In the genomic region with DNA sequence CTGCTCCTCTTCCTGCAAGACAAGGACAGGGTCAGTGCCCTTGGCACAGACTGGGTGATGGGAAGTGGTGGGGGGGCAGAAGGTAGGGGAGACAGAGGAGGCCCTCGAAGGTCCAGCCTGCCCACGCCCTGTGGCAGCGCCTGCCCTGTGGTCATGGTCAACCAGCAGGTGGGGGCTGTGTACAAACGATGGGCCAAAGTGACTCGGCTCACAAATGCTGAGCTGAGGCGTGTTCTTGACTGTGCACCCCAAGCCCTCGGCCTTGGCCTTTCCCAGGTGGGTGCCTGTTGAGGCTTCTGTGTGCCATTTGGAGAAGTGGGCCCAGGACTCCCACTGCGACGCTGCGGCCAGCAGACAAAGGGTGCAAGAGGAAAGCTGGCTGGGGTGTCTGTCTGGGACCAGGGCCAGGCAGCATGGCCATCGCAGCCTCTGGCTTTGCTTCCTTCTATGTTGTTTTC, we compare ENCODE assay signal across 8 cellular contexts. TPM values are rescaled to one million over a fixed set of nuclear protein-coding genes. Genes with fewer than 3 reads are reported as not detected.
DNase-seq lines count a peak whose midpoint lies in the region; ATAC-seq, FAIRE-seq and TF ChIP-seq lines count a peak whose summit lies in the region.
"Had no signal": no experiment of that assay in that cellular context is flagged by ENCODE, and none has a peak within 500 bp of the region (broad histone marks: within the 10 kb centered on the region; RNA-seq: fewer than 3 reads in every experiment).

No MANE protein-coding gene starts in this region.

- H3K4me1 ChIP-seq in GM23248 (ENCODE audit: insufficient read depth) (peaks cover 36% of the 10 kb centered on the region), pancreas (peaks cover 0 to 6% (median 0%) of the 10 kb centered on the region in 3 donors)

- no peak for TF ChIP-seq CTCF in pancreas (IDR thresholded peaks at IDR 0.05)

- no peak overlapping the region for H2AFZ ChIP-seq in GM23248

- H3K9me3 ChIP-seq in GM23248 (ENCODE audit: low read depth) (no peaks in the 10 kb centered on the region), pancreas (no peaks in the 10 kb centered on the region)

- H3K79me2 ChIP-seq in GM23248 (ENCODE audit: insufficient read depth) = peaks cover 89% of the 10 kb centered on the region

- H3K36me3 ChIP-seq in GM23248 (ENCODE audit: low read depth) (peaks cover 7% of the 10 kb centered on the region; the same call in 1 of the 2 replicates), pancreas (no peaks in the 10 kb centered on the region)

- H3F3A ChIP-seq in GM23248 (ENCODE audit: insufficient read depth) = peaks cover 30% of the 10 kb centered on the region

- H4K20me1 ChIP-seq in GM23248 (ENCODE audit: insufficient read depth) = no peaks in the 10 kb centered on the region

- peak overlapping the region; percentile 41 for H3K4me3 ChIP-seq in GM23248
- H3K4me3 ChIP-seq in pancreas = no peak overlapping the region

- H3K27ac ChIP-seq in GM23248 = peak overlapping the region; percentile 96
- H3K27ac ChIP-seq in epithelial cell of prostate = peak overlapping the region; percentile 50
- H3K27ac ChIP-seq in pancreas = peak overlapping the region in 3 of 4 donors; percentile 49 to 76 (median 70)

- peak in 3 of 4 donors; percentile 14 to 48 (median 44) for ATAC-seq in pancreas
- ATAC-seq in GM19328 (IDR thresholded peaks at IDR 0.05; ENCODE audit: unreplicated experiment) = no peak
- ATAC-seq in GM21529 (IDR thresholded peaks at IDR 0.05; ENCODE audit: unreplicated experiment) = no peak

- in situ Hi-C loops in GM23248 (cut with MboI) = no loop called here

- no peak for FAIRE-seq in pancreas (lab: Jason Lieb, UNC)

- intact Hi-C loops in pancreas (cut with DNase I) = no loop called here

- 29 to 31% methylated on average over 11 of the region's 11 CpGs for WGBS in GM23248 (ENCODE audit: low coverage in 1 of 2, low lambda C conversion rate in 2 of 2, missing lambda C conversion rate in 2 of 2), 2 experiments
- 64 to 86% methylated on average over 11 of the region's 11 CpGs for WGBS in pancreas, 2 donors

- peak overlapping the region; percentile 71 for H3K4me2 ChIP-seq in GM23248 (ENCODE audit: unreplicated experiment)

- H3K9me2 ChIP-seq in GM23248 (ENCODE audit: insufficient read depth) = no peaks in the 10 kb centered on the region

- no peaks in the 10 kb centered on the region for H3K27me3 ChIP-seq in GM23248 (replicated peaks; ENCODE audit: insufficient read depth)
- H3K27me3 ChIP-seq in pancreas = no peaks in the 10 kb centered on the region

- peak overlapping the region; percentile 75 for H3K9ac ChIP-seq in GM23248

- DNase-seq in GM23248 = peak; percentile 76
- DNase-seq in epithelial cell of prostate (ENCODE audit: low read depth, low spot score) = no peak
- DNase-seq in pancreas = no peak
- no peak for DNase-seq in mesenteric fat pad (ENCODE audit: low spot score)
- DNase-seq: activated effector memory CD4-positive, alpha-beta T cell treated with Interleukin-2 at 50 U/mL for 16 hours; NCI-H2029 treated with DMSO at 0.1 percent for 48 hours had no signal

RNA-seq across cellular contexts. Expression of a gene that starts 22.6 kb away (rescaled TPM):
- total RNA-seq in GM23248 (2014; rRNA removed; shearing (Covaris generic)) = 483 and 625 TPM in 2 replicates
- polyA plus RNA-seq in GM23248 (2016; fragmentation: Nextera tagmentation; extraction: Ambion mirVana) (46.8 and 48.0 TPM in 2 replicates), pancreas (100 to 1,000 TPM in 1 of 2 donors, 10 to 100 TPM in 1; 38.9 to 137 TPM)
- total RNA-seq in pancreas (100 to 1,000 TPM in 1 of 6 donors, 10 to 100 TPM in 5; 32.0 to 102 (median 43.7) TPM), mesenteric fat pad (193 TPM)

RNA-seq across cellular contexts. Expression of a gene that starts 38.2 kb away (rescaled TPM):
- 19.0 and 33.3 TPM in 2 replicates for total RNA-seq in GM23248 (2014; rRNA removed; shearing (Covaris generic))
- polyA plus RNA-seq in GM23248 (2016; fragmentation: Nextera tagmentation; extraction: Ambion mirVana) (40.0 and 41.5 TPM in 2 replicates), pancreas (10 to 100 TPM; 30.3 to 54.0 TPM)
- total RNA-seq in pancreas (10 to 100 TPM; 12.4 to 18.2 (median 15.1) TPM), mesenteric fat pad (55.3 TPM)

RNA-seq across cellular contexts. Expression of a gene that starts 38.4 kb away (rescaled TPM):
- total RNA-seq in GM23248 (2014; rRNA removed; shearing (Covaris generic)) = 22.5 and 35.6 TPM in 2 replicates
- 49.9 and 54.8 TPM in 2 replicates for polyA plus RNA-seq in GM23248 (2016; fragmentation: Nextera tagmentation; extraction: Ambion mirVana)
- total RNA-seq in pancreas = 10 to 100 TPM; 14.4 to 23.4 (median 19.9) TPM
- polyA plus RNA-seq in pancreas = 10 to 100 TPM; 23.2 to 34.1 TPM
- total RNA-seq in mesenteric fat pad = 32.2 TPM

RNA-seq across cellular contexts. Expression of a gene that starts 44.6 kb away (rescaled TPM):
- not detected in 2 replicates for total RNA-seq in GM23248 (2014; rRNA removed; shearing (Covaris generic))
- polyA plus RNA-seq in GM23248 (2016; fragmentation: Nextera tagmentation; extraction: Ambion mirVana) (not detected in 2 replicates), pancreas (1 to 10 TPM in 1 of 2 donors, under 1 TPM in 1; 0.34 to 1.5 TPM)
- total RNA-seq in pancreas (1 to 10 TPM in 3 of 6 donors, under 1 TPM in 3; 0.35 to 4.9 (median 1.3) TPM), mesenteric fat pad (0.93 TPM)

RNA-seq across cellular contexts. Expression of a gene that starts 48.9 kb away (rescaled TPM):
- 147 and 165 TPM in 2 replicates for total RNA-seq in GM23248 (2014; rRNA removed; shearing (Covaris generic))
- polyA plus RNA-seq in GM23248 (2016; fragmentation: Nextera tagmentation; extraction: Ambion mirVana) (116 and 123 TPM in 2 replicates), pancreas (100 to 1,000 TPM in 1 of 2 donors, 10 to 100 TPM in 1; 74.5 to 144 TPM)
- total RNA-seq in pancreas (10 to 100 TPM; 41.6 to 87.0 (median 62.1) TPM), mesenteric fat pad (179 TPM)

Comparison
In these comparisons a context has a peak if more than half of its experiments do, and no peak if none do; other contexts are left out.
1. ATAC-seq: peak in pancreas (3 of 4); none in GM19328 (single experiment) and GM21529 (single experiment).
2. Peak in every context shown above with its lines, with median percentiles within 50 percentile points of each other: H3K27ac ChIP-seq.